ENCODE assay signal across 2 cellular contexts in the genomic region with DNA sequence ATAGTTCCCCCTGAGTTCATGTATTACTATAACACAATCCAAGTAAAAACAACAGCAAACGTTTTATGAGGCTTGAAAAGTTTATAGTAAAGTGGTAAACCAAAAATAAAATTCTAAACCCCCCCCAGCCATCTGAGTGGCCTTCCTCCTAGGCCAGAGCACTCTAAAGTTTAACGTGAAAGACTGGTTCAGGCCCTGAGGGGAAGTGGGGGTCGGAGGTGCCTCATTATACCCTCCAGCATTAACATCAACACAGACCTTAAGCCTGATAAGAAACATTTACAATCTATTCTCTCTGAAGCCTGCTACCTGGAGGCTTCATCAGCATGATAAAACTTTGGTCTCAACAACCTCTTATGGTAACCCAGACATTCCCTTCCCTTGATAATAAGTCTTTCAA.
TF ChIP-seq lines count a peak whose summit lies in the region.

No MANE protein-coding gene starts in this region.

TF ChIP-seq in GM23338, 12 proteins besides CTCF, POLR2A, EP300 and RAD21:
- TF ChIP-seq STAT1 (IDR thresholded peaks at IDR 0.05; ENCODE audit: unreplicated experiment): no peak
- no peak for TF ChIP-seq ZNF331 (CRISPR knock-in tag; IDR thresholded peaks at IDR 0.05; ENCODE audit: low read depth)
- TF ChIP-seq EZH2phosphoT487 (IDR thresholded peaks at IDR 0.05; ENCODE audit: unreplicated experiment): no peak
- no peak for TF ChIP-seq POLR2AphosphoS5 (IDR thresholded peaks at IDR 0.05; ENCODE audit: low read depth)
- TF ChIP-seq, protein P1, sequence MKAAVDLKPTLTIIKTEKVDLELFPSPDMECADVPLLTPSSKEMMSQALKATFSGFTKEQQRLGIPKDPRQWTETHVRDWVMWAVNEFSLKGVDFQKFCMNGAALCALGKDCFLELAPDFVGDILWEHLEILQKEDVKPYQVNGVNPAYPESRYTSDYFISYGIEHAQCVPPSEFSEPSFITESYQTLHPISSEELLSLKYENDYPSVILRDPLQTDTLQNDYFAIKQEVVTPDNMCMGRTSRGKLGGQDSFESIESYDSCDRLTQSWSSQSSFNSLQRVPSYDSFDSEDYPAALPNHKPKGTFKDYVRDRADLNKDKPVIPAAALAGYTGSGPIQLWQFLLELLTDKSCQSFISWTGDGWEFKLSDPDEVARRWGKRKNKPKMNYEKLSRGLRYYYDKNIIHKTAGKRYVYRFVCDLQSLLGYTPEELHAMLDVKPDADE (IDR thresholded peaks at IDR 0.05): no peak
- no peak for TF ChIP-seq JUNB (IDR thresholded peaks at IDR 0.05; ENCODE audit: unreplicated experiment)
- no peak for TF ChIP-seq CREB1 (CRISPR knock-in tag; IDR thresholded peaks at IDR 0.05; ENCODE audit: low read depth)
- TF ChIP-seq, protein P2, sequence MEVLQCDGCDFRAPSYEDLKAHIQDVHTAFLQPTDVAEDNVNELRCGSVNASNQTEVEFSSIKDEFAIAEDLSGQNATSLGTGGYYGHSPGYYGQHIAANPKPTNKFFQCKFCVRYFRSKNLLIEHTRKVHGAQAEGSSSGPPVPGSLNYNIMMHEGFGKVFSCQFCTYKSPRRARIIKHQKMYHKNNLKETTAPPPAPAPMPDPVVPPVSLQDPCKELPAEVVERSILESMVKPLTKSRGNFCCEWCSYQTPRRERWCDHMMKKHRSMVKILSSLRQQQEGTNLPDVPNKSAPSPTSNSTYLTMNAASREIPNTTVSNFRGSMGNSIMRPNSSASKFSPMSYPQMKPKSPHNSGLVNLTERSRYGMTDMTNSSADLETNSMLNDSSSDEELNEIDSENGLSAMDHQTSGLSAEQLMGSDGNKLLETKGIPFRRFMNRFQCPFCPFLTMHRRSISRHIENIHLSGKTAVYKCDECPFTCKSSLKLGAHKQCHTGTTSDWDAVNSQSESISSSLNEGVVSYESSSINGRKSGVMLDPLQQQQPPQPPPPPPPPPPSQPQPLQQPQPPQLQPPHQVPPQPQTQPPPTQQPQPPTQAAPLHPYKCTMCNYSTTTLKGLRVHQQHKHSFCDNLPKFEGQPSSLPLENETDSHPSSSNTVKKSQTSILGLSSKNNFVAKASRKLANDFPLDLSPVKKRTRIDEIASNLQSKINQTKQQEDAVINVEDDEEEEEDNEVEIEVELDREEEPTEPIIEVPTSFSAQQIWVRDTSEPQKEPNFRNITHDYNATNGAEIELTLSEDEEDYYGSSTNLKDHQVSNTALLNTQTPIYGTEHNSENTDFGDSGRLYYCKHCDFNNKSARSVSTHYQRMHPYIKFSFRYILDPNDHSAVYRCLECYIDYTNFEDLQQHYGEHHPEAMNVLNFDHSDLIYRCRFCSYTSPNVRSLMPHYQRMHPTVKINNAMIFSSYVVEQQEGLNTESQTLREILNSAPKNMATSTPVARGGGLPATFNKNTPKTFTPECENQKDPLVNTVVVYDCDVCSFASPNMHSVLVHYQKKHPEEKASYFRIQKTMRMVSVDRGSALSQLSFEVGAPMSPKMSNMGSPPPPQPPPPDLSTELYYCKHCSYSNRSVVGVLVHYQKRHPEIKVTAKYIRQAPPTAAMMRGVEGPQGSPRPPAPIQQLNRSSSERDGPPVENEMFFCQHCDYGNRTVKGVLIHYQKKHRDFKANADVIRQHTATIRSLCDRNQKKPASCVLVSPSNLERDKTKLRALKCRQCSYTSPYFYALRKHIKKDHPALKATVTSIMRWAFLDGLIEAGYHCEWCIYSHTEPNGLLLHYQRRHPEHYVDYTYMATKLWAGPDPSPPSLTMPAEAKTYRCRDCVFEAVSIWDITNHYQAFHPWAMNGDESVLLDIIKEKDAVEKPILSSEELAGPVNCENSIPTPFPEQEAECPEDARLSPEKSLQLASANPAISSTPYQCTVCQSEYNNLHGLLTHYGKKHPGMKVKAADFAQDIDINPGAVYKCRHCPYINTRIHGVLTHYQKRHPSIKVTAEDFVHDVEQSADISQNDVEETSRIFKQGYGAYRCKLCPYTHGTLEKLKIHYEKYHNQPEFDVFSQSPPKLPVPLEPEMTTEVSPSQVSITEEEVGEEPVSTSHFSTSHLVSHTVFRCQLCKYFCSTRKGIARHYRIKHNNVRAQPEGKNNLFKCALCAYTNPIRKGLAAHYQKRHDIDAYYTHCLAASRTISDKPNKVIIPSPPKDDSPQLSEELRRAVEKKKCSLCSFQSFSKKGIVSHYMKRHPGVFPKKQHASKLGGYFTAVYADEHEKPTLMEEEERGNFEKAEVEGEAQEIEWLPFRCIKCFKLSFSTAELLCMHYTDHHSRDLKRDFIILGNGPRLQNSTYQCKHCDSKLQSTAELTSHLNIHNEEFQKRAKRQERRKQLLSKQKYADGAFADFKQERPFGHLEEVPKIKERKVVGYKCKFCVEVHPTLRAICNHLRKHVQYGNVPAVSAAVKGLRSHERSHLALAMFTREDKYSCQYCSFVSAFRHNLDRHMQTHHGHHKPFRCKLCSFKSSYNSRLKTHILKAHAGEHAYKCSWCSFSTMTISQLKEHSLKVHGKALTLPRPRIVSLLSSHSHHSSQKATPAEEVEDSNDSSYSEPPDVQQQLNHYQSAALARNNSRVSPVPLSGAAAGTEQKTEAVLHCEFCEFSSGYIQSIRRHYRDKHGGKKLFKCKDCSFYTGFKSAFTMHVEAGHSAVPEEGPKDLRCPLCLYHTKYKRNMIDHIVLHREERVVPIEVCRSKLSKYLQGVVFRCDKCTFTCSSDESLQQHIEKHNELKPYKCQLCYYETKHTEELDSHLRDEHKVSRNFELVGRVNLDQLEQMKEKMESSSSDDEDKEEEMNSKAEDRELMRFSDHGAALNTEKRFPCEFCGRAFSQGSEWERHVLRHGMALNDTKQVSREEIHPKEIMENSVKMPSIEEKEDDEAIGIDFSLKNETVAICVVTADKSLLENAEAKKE (CRISPR knock-in tag; IDR thresholded peaks at IDR 0.05): no peak

TF ChIP-seq in H1, 55 proteins besides CTCF, POLR2A, EP300 and RAD21:
- TF ChIP-seq ASH2L (IDR thresholded peaks at IDR 0.05; ENCODE audit: low read length): no peak
- no peak for TF ChIP-seq EZH2 (IDR thresholded peaks at IDR 0.05; ENCODE audit: low read depth, low read length, severe bottlenecking)
TF ChIP-seq in H1: peak in this region for 0.
